ENCODE assay signal across 13 cellular contexts in the genomic region with DNA sequence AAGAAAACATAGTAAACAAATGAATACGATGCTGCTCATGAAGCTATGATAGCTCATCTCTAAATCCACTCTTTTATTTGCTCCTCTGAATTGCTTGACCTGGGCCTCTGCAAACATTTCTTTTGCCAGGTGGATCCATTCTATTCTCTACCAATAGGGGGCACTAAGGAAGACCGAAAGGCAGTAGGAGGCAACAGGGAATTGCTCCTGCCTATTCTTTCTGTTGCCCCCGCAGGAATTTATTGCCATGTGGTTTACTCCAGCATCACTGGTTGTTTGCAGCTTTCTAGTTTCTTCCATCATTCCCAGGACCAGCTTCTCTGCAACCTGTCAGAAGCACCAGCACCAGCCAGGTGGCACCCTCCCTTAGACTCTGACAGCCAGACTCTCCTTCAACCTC. TPM values are rescaled to one million over a fixed set of nuclear protein-coding genes. Genes with fewer than 3 reads are reported as not detected.
A peak's percentile ranks its signal among the peaks of the same experiment; 100 is the strongest.
DNase-seq lines count a peak whose midpoint lies in the region; ATAC-seq, FAIRE-seq and TF ChIP-seq lines count a peak whose summit lies in the region.
"Had no signal": no experiment of that assay in that cellular context is flagged by ENCODE, and none has a peak within 500 bp of the region (broad histone marks: within the 10 kb centered on the region; RNA-seq: fewer than 3 reads in every experiment).

No MANE protein-coding gene starts in this region.

- H4K20me1 ChIP-seq in GM23338 (replicated peaks; ENCODE audit: insufficient read depth) (no peaks in the 10 kb centered on the region), keratinocyte (ENCODE audit: control insufficient read depth, extremely low read depth, insufficient read depth, low read length) (no peaks in the 10 kb centered on the region)

- H3K4me3 ChIP-seq in GM23338 (no peak overlapping the region), keratinocyte (ENCODE audit: control insufficient read depth in 2 of 3, extremely low read depth in 1 of 3, insufficient read depth in 2 of 3, low read depth in 1 of 3, low read length in 3 of 3) (no peak overlapping the region)
- H3K4me3 ChIP-seq: right lobe of liver, tibial artery had no signal

- no peak overlapping the region for H3K9ac ChIP-seq in keratinocyte (ENCODE audit: control insufficient read depth, extremely low read depth, insufficient read depth, low read length)

- no peaks in the 10 kb centered on the region for H3K36me3 Mint-ChIP-seq in GM23338 (ENCODE audit: low read depth)

- TF ChIP-seq CTCF in AG09319 (IDR thresholded peaks at IDR 0.05; ENCODE audit: low read depth, low read length) (peak; percentile 1; the same call in 1 of the 2 replicates), GM23338 (conservative IDR thresholded peaks at IDR 0.05; ENCODE audit: low read depth in 2 of 2) (peak; percentile 67), keratinocyte (optimal IDR thresholded peaks at IDR 0.05 in 1 of 3, IDR thresholded peaks at IDR 0.05 in 1 of 3, conservative IDR thresholded peaks at IDR 0.05 in 1 of 3; ENCODE audit: extremely low read depth in 1 of 3, insufficient read depth in 2 of 3, low read length in 3 of 3) (peak in 2 of 3 experiments; percentile 24 to 32)

- H3K4me1 Mint-ChIP-seq in GM23338 = peaks cover 5% of the 10 kb centered on the region; the same call in 1 of the 3 replicates

- H3K9me1 ChIP-seq in keratinocyte (ENCODE audit: control insufficient read depth, extremely low read depth, insufficient read depth, low read length) = no peaks in the 10 kb centered on the region

- H3K27me3 ChIP-seq in GM23338 (ENCODE audit: insufficient read depth) = no peaks in the 10 kb centered on the region
- H3K27me3 ChIP-seq in keratinocyte (ENCODE audit: control insufficient read depth, extremely low read depth, insufficient read depth, low read length) = peaks cover 3% of the 10 kb centered on the region
- H3K27me3 ChIP-seq: right lobe of liver, tibial artery had no signal

- ATAC-seq in GM23338 (peak; percentile 72), HG02623 (IDR thresholded peaks at IDR 0.05; ENCODE audit: unreplicated experiment) (no peak)

- H3K79me2 ChIP-seq in GM23338 (replicated peaks; ENCODE audit: insufficient read depth) (no peaks in the 10 kb centered on the region), keratinocyte (ENCODE audit: control insufficient read depth, insufficient read depth, low read length) (no peaks in the 10 kb centered on the region)

- H3K27me3 Mint-ChIP-seq in GM23338 (ENCODE audit: insufficient read depth, low read depth, poor library complexity) = peaks cover 5% of the 10 kb centered on the region

- H2AFZ ChIP-seq in GM23338 = no peak overlapping the region
- no peak overlapping the region for H2AFZ ChIP-seq in keratinocyte (ENCODE audit: control insufficient read depth, low read length)

- no peak for DNase-seq in AG09319 (ENCODE audit: extremely low read depth, low read depth)
- DNase-seq in GM23338 (ENCODE audit: low spot score) = peak; percentile 70
- DNase-seq in SW480 (ENCODE audit: low spot score) = peak; percentile 5
- no peak for DNase-seq in keratinocyte (ENCODE audit: low read depth, low spot score)
- DNase-seq in stimulated activated CD4-positive, alpha-beta T cell treated with anti-CD3 and anti-CD28 coated beads, Interleukin-12 subunit alpha, Interleukin-12 subunit beta, amount 100 ng/mL, for 4 hours = no peak
- no peak for DNase-seq in frontal cortex (ENCODE audit: low spot score in 2 of 2)
- DNase-seq in NK-92 (lab: John Stamatoyannopoulos, UW; ENCODE audit: unreplicated experiment) = no peak
- DNase-seq: CD8-positive, alpha-beta memory T cell; midbrain; right lobe of liver; T-helper 9 cell; tibial artery had no signal

- H3K4me3 Mint-ChIP-seq in GM23338 = no peak overlapping the region
- H3K4me3 Mint-ChIP-seq: CD8-positive, alpha-beta memory T cell had no signal

- dilution Hi-C loops in keratinocyte (cut with MboI; ENCODE audit: extremely low pct_ligation_motif_present, low sequenced_read_pairs) = no loop called here

- peaks cover 9% of the 10 kb centered on the region for H3K4me1 ChIP-seq in GM23338 (ENCODE audit: insufficient read depth)
- H3K4me1 ChIP-seq in keratinocyte (ENCODE audit: control insufficient read depth, extremely low read depth, insufficient read depth, low read length) = no peaks in the 10 kb centered on the region
- H3K4me1 ChIP-seq: right lobe of liver, tibial artery had no signal

- no peaks in the 10 kb centered on the region for H3K36me3 ChIP-seq in GM23338 (ENCODE audit: insufficient read depth)
- H3K36me3 ChIP-seq in keratinocyte (ENCODE audit: control insufficient read depth in 2 of 2, extremely low read depth in 1 of 2, insufficient read depth in 2 of 2, low read length in 2 of 2) = no peaks in the 10 kb centered on the region
- H3K36me3 ChIP-seq: right lobe of liver, tibial artery had no signal

- FAIRE-seq in keratinocyte (lab: Jason Lieb, UNC) = no peak
- FAIRE-seq in frontal cortex (lab: Jason Lieb, UNC) = no peak

- no peaks in the 10 kb centered on the region for H3K9me2 ChIP-seq in GM23338 (ENCODE audit: insufficient read depth)

- H3K4me2 ChIP-seq in GM23338 (no peak overlapping the region), keratinocyte (ENCODE audit: control insufficient read depth, extremely low read depth, insufficient read depth, low read depth, low read length) (no peak overlapping the region)

- no peaks in the 10 kb centered on the region for H3K9me3 Mint-ChIP-seq in GM23338

- no peak overlapping the region for H3K27ac Mint-ChIP-seq in GM23338
- H3K27ac Mint-ChIP-seq: CD8-positive, alpha-beta memory T cell had no signal

- H3F3A ChIP-seq in GM23338 (replicated peaks; ENCODE audit: low read depth) = no peaks in the 10 kb centered on the region

- no peaks in the 10 kb centered on the region for H3K9me3 ChIP-seq in keratinocyte (ENCODE audit: control insufficient read depth, low read depth, low read length)
- H3K9me3 ChIP-seq: right lobe of liver, tibial artery had no signal

- no peak overlapping the region for H3K27ac ChIP-seq in GM23338 (ENCODE audit: low read depth)
- H3K27ac ChIP-seq in keratinocyte (ENCODE audit: control insufficient read depth, insufficient read depth, low read length) = no peak overlapping the region
- H3K27ac ChIP-seq: right lobe of liver, tibial artery had no signal

TF ChIP-seq in GM23338, 12 proteins besides CTCF, POLR2A, EP300 and RAD21 (continues in another document):
- TF ChIP-seq, protein P1, sequence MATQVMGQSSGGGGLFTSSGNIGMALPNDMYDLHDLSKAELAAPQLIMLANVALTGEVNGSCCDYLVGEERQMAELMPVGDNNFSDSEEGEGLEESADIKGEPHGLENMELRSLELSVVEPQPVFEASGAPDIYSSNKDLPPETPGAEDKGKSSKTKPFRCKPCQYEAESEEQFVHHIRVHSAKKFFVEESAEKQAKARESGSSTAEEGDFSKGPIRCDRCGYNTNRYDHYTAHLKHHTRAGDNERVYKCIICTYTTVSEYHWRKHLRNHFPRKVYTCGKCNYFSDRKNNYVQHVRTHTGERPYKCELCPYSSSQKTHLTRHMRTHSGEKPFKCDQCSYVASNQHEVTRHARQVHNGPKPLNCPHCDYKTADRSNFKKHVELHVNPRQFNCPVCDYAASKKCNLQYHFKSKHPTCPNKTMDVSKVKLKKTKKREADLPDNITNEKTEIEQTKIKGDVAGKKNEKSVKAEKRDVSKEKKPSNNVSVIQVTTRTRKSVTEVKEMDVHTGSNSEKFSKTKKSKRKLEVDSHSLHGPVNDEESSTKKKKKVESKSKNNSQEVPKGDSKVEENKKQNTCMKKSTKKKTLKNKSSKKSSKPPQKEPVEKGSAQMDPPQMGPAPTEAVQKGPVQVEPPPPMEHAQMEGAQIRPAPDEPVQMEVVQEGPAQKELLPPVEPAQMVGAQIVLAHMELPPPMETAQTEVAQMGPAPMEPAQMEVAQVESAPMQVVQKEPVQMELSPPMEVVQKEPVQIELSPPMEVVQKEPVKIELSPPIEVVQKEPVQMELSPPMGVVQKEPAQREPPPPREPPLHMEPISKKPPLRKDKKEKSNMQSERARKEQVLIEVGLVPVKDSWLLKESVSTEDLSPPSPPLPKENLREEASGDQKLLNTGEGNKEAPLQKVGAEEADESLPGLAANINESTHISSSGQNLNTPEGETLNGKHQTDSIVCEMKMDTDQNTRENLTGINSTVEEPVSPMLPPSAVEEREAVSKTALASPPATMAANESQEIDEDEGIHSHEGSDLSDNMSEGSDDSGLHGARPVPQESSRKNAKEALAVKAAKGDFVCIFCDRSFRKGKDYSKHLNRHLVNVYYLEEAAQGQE (IDR thresholded peaks at IDR 0.05; ENCODE audit: unreplicated experiment) = no peak
- TF ChIP-seq NANOG (IDR thresholded peaks at IDR 0.05; ENCODE audit: borderline replicate concordance) (no peak), POLR2AphosphoS5 (IDR thresholded peaks at IDR 0.05; ENCODE audit: low read depth) (no peak), EZH2phosphoT487 (IDR thresholded peaks at IDR 0.05; ENCODE audit: unreplicated experiment) (no peak), JUNB (IDR thresholded peaks at IDR 0.05; ENCODE audit: unreplicated experiment) (no peak)

RNA-seq across cellular contexts. Expression of a gene that starts 5.3 kb away (rescaled TPM):
- total RNA-seq in GM23338 (2014; rRNA removed; shearing (Covaris generic)) = not detected in 2 replicates
- polyA plus RNA-seq in GM23338 (2016; fragmentation: Nextera tagmentation; extraction: Ambion mirVana) (not detected in 2 replicates), keratinocyte (not detected in 3 replicates)
- not detected for polyA plus RNA-seq in keratinocyte (2011; ENCODE audit: low read depth)
- polyA plus RNA-seq in keratinocyte (2011; cell fraction: cytosol; rRNA removed) = not detected in 2 replicates
- polyA plus RNA-seq in keratinocyte (2011; cell fraction: nucleus; rRNA removed) = not detected in 2 replicates
- not detected in 2 replicates for polyA plus RNA-seq in keratinocyte (2012; ENCODE audit: low replicate concordance)
- polyA minus RNA-seq in keratinocyte = not detected in 3 replicates
- polyA minus RNA-seq in keratinocyte (2011; cell fraction: cytosol; rRNA and poly(A)+ RNA removed) = not detected
- not detected in 2 replicates for polyA minus RNA-seq in keratinocyte (2011; cell fraction: nucleus; rRNA and poly(A)+ RNA removed)
- total RNA-seq in frontal cortex = not detected

RNA-seq across cellular contexts. Expression of a gene that starts 36.6 kb away (rescaled TPM):
- total RNA-seq in GM23338 (2014; rRNA removed; shearing (Covaris generic)) = 29.4 and 30.0 TPM in 2 replicates
- polyA plus RNA-seq in GM23338 (2016; fragmentation: Nextera tagmentation; extraction: Ambion mirVana) (12.0 and 13.5 TPM in 2 replicates), keratinocyte (178 to 295 TPM (median 294 TPM) in 3 replicates)
- 348 TPM for polyA plus RNA-seq in keratinocyte (2011; ENCODE audit: low read depth)
- 127 and 157 TPM in 2 replicates for polyA plus RNA-seq in keratinocyte (2011; cell fraction: cytosol; rRNA removed)
- 454 and 553 TPM in 2 replicates for polyA plus RNA-seq in keratinocyte (2011; cell fraction: nucleus; rRNA removed)
- 179 and 228 TPM in 2 replicates for polyA plus RNA-seq in keratinocyte (2012; ENCODE audit: low replicate concordance)
- 214 to 563 TPM (median 490 TPM) in 3 replicates for polyA minus RNA-seq in keratinocyte
- polyA minus RNA-seq in keratinocyte (2011; cell fraction: cytosol; rRNA and poly(A)+ RNA removed) = 680 TPM
- 876 and 1,175 TPM in 2 replicates for polyA minus RNA-seq in keratinocyte (2011; cell fraction: nucleus; rRNA and poly(A)+ RNA removed)
- total RNA-seq in frontal cortex = 1,139 TPM

Comparison
In these comparisons a context has a peak if more than half of its experiments do, and no peak if none do; other contexts are left out.
1. DNase-seq: peak in GM23338 (single experiment) and SW480 (single experiment); none in AG09319 (single experiment), keratinocyte (single experiment), stimulated activated CD4-positive, alpha-beta T cell treated with anti-CD3 and anti-CD28 coated beads, Interleukin-12 subunit alpha, Interleukin-12 subunit beta, amount 100 ng/mL, for 4 hours (single experiment), frontal cortex (0 of 2) and NK-92 (single experiment).
2. CTCF ChIP-seq: peak in every context shown above with its lines; median percentile 67 in GM23338; 28 in keratinocyte; 1 in AG09319.
3. RNA of a gene that starts 36.6 kb away (total RNA-seq): 1,139 TPM in frontal cortex (single experiment); 29.4 to 30.0 TPM in GM23338; every median in the first group is over 10 times any median in the second.